Comparison of ENCODE assay signal across 2 cellular contexts in the genomic region with DNA sequence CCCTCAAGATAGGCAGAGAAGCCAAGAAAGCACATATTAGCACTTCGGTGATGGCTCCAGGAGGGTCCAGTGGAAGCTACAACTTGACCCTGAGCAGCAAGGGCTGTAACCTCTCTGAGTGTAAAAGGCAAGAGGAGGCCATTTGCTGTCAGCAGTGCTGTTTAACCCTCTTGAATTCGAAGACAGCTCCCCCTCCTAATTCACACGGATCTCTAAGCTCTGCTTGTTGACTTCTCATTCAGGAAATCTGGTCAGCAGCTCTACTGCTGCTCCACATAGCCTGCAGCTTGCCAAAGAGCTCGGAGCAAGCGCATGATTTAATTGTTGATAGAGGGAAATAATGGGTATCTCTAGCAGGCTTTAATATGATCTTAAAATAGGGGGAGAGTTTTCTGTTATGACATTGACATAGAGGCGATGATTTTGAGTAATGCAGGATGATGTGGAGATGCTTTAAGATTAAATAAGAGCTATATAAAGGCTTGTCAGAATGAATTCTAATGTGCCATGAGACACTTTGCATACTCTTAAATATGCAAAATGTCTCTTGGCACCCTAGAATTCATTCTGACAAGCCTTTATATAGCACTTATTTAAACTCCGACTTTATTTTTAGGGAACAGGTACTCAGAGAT.
TF ChIP-seq lines count a peak whose summit lies in the region.

No MANE protein-coding gene starts in this region.

TF ChIP-seq in H1, 55 proteins besides CTCF, POLR2A, EP300 and RAD21 (continued from another document):
- TF ChIP-seq, protein P1, sequence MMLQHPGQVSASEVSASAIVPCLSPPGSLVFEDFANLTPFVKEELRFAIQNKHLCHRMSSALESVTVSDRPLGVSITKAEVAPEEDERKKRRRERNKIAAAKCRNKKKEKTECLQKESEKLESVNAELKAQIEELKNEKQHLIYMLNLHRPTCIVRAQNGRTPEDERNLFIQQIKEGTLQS (IDR thresholded peaks at IDR 0.05; ENCODE audit: insufficient read depth, low read depth, low read length): no peak

TF ChIP-seq in neural cell, 6 proteins besides CTCF, POLR2A, EP300 and RAD21 (continued from another document):
- TF ChIP-seq EZH2 (IDR thresholded peaks at IDR 0.05; ENCODE audit: borderline replicate concordance, insufficient read depth, low read length, poor library complexity, severe bottlenecking) (no peak), MXI1 (conservative IDR thresholded peaks at IDR 0.05; ENCODE audit: poor library complexity, severe bottlenecking) (no peak), POLR2AphosphoS5 (IDR thresholded peaks at IDR 0.05) (no peak)
- TF ChIP-seq, protein P2, sequence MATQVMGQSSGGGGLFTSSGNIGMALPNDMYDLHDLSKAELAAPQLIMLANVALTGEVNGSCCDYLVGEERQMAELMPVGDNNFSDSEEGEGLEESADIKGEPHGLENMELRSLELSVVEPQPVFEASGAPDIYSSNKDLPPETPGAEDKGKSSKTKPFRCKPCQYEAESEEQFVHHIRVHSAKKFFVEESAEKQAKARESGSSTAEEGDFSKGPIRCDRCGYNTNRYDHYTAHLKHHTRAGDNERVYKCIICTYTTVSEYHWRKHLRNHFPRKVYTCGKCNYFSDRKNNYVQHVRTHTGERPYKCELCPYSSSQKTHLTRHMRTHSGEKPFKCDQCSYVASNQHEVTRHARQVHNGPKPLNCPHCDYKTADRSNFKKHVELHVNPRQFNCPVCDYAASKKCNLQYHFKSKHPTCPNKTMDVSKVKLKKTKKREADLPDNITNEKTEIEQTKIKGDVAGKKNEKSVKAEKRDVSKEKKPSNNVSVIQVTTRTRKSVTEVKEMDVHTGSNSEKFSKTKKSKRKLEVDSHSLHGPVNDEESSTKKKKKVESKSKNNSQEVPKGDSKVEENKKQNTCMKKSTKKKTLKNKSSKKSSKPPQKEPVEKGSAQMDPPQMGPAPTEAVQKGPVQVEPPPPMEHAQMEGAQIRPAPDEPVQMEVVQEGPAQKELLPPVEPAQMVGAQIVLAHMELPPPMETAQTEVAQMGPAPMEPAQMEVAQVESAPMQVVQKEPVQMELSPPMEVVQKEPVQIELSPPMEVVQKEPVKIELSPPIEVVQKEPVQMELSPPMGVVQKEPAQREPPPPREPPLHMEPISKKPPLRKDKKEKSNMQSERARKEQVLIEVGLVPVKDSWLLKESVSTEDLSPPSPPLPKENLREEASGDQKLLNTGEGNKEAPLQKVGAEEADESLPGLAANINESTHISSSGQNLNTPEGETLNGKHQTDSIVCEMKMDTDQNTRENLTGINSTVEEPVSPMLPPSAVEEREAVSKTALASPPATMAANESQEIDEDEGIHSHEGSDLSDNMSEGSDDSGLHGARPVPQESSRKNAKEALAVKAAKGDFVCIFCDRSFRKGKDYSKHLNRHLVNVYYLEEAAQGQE (IDR thresholded peaks at IDR 0.05; ENCODE audit: borderline replicate concordance): no peak
TF ChIP-seq in neural cell: peak in this region for 0.
